Comparison of ENCODE assay signal across 8 cellular contexts in the genomic region with DNA sequence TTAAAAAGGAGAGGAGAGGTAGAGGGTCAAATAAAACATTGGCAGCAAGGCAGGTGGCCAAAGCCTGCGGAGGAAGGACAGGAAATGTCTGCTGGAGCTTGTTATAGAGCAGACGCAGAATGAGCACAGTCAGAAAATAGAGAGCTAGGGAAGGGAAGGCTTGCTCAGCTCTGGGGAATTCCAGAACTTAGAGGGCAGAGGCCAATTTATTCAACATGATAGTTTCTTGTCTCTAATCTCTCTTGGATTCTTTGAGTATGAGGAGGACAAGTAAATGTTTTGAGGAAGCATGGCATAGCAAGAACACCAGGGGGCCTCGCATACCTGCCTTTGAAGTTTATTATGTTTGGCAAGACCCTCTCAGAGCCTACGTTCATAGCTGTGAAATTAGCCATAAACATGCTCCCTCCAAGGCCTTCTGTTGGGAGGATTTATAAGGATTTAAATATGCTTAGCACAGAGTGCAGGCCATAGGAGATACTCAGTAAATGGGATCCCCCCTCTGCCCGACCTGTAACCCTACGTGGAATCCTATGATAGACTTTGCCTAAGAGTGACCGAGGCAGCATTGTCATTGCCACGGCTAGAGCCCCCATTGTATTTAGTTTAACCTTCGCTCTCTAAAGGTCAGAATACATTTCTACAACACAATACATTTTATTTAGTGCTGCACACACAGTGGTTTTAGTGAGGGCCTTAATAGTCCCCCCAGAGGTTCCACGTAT.
A peak's percentile ranks its signal among the peaks of the same experiment; 100 is the strongest.
DNase-seq lines count a peak whose midpoint lies in the region; ATAC-seq, FAIRE-seq and TF ChIP-seq lines count a peak whose summit lies in the region.

No MANE protein-coding gene starts in this region.

- peak; percentile 86 for DNase-seq in BJ (ENCODE audit: low read depth)
- DNase-seq in GM19239 (ENCODE audit: insufficient read length, low spot score), result no peak
- peak; percentile 53 for DNase-seq in SHP77 treated with DMSO at 0.1 percent for 48 hours (lab: John Stamatoyannopoulos, UW)
- no peak for DNase-seq in coronary artery (ENCODE audit: low spot score)
- no peak for DNase-seq in memory B cell (ENCODE audit: low spot score in 2 of 2)
- DNase-seq in tibial nerve (ENCODE audit: low spot score in 2 of 2), result no peak
- no peak for DNase-seq in activated CD4-positive, CD25-positive, alpha-beta regulatory T cell treated with anti-CD3 and anti-CD28 coated beads, Interleukin-2, amount 50 U/mL, for 72 hours
- no peak for DNase-seq in NCI-H2029 treated with DMSO at 0.1 percent for 48 hours (lab: John Stamatoyannopoulos, UW)

- H3K4me1 Mint-ChIP-seq in memory B cell, result peaks cover 20% of the 10 kb centered on the region

- ATAC-seq in memory B cell (ENCODE audit: low read depth), result peak; percentile 29

- peak; percentile 12 to 41 for TF ChIP-seq EP300 in tibial nerve (IDR thresholded peaks at IDR 0.05)

- no peaks in the 10 kb centered on the region for H3K9me3 ChIP-seq in tibial nerve

- H3K27ac Mint-ChIP-seq in memory B cell, result peak overlapping the region; percentile 67

- no peak overlapping the region for H3K4me3 Mint-ChIP-seq in memory B cell

- no peaks in the 10 kb centered on the region for H3K9me3 Mint-ChIP-seq in memory B cell

- H3K36me3 ChIP-seq in BJ (ENCODE audit: control insufficient read depth, insufficient read depth, low read length) (no peaks in the 10 kb centered on the region), tibial nerve (no peaks in the 10 kb centered on the region)

- FAIRE-seq in GM19239 (lab: Jason Lieb, UNC), result peak; percentile 66

- CTCF ChIA-PET in BJ (lab: Yijun Ruan, JAX), result interaction anchor here (0.6 to 7.4 kb wide), 8 partner anchors 42 to 493 kb away, joined by 3 to 92 read pairs (median 4); no protein-coding TSS in a partner anchor

- POLR2A ChIA-PET in BJ (lab: Charles Lee), result interaction anchor here (0.6 kb wide), 1 partner anchor 329 kb away, joined by 4 read pairs; no protein-coding TSS in a partner anchor

- H3K27me3 ChIP-seq in BJ (ENCODE audit: control insufficient read depth, insufficient read depth, low read length) (no peaks in the 10 kb centered on the region), tibial nerve (no peaks in the 10 kb centered on the region)

- 36 to 37% methylated on average over 10 of the region's 10 CpGs for WGBS in tibial nerve, 2 donors

- peaks cover 4% of the 10 kb centered on the region for H3K36me3 Mint-ChIP-seq in memory B cell

- no peak for TF ChIP-seq POLR2A in tibial nerve (IDR thresholded peaks at IDR 0.05)

- peaks cover 0 to 51% (median 19%) of the 10 kb centered on the region in 4 donors for H3K4me1 ChIP-seq in tibial nerve

- no peak overlapping the region for H3K4me3 ChIP-seq in BJ (ENCODE audit: low read depth, low read length)
- no peak overlapping the region for H3K4me3 ChIP-seq in coronary artery
- H3K4me3 ChIP-seq in tibial nerve, result no peak overlapping the region

- TF ChIP-seq CTCF in BJ (IDR thresholded peaks at IDR 0.05; ENCODE audit: insufficient read depth, low read depth, low read length), result peak; percentile 65
- TF ChIP-seq CTCF in coronary artery (IDR thresholded peaks at IDR 0.05), result no peak
- TF ChIP-seq CTCF in tibial nerve (IDR thresholded peaks at IDR 0.05), result peak in 4 of 5 experiments; percentile 5 to 47 (median 30)

- no peaks in the 10 kb centered on the region for H3K27me3 Mint-ChIP-seq in memory B cell

- H3K27ac ChIP-seq in coronary artery (peak overlapping the region; percentile 54 to 93), tibial nerve (peak overlapping the region in 3 of 4 donors; percentile 3 to 58 (median 46))

Comparison
In these comparisons a context has a peak if more than half of its experiments do, and no peak if none do; other contexts are left out.
1. DNase-seq: peak in BJ (single experiment) and SHP77 treated with DMSO at 0.1 percent for 48 hours (single experiment); none in GM19239 (single experiment), coronary artery (single experiment), memory B cell (0 of 2), tibial nerve (0 of 2), activated CD4-positive, CD25-positive, alpha-beta regulatory T cell treated with anti-CD3 and anti-CD28 coated beads, Interleukin-2, amount 50 U/mL, for 72 hours (single experiment) and NCI-H2029 treated with DMSO at 0.1 percent for 48 hours (single experiment).